ENCODE assay signal across 14 cellular contexts in genomic region chr4:105179539-105180401, GRCh38. TPM values are rescaled to one million over a fixed set of nuclear protein-coding genes. Genes with fewer than 3 reads are reported as not detected.
DNase-seq lines count a peak whose midpoint lies in the region; ATAC-seq and TF ChIP-seq lines count a peak whose summit lies in the region.
"Had no signal": no experiment of that assay in that cellular context is flagged by ENCODE, and none has a peak within 500 bp of the region (broad histone marks: within the 10 kb centered on the region; RNA-seq: fewer than 3 reads in every experiment).

No MANE protein-coding gene starts in this region.

- no peak overlapping the region for H3K9ac ChIP-seq in liver (ENCODE audit: low read depth in 1 of 2, low read length in 2 of 2)

- H3K4me3 ChIP-seq in right atrium auricular region: no peak overlapping the region
- no peak overlapping the region for H3K4me3 ChIP-seq in liver (ENCODE audit: low read depth in 1 of 3, low read length in 3 of 3)
- H3K4me3 ChIP-seq: adrenal gland, heart right ventricle, lung, smooth muscle cell had no signal

- H3K4me1 ChIP-seq in right atrium auricular region: peaks cover 0 to 42% of the 10 kb centered on the region in 2 donors
- peaks cover 3 to 29% (median 12%) of the 10 kb centered on the region in 4 donors for H3K4me1 ChIP-seq in liver (ENCODE audit: control insufficient read depth in 4 of 4, insufficient read depth in 4 of 4, low read length in 3 of 4)

- H3K9me3 ChIP-seq in right atrium auricular region (no peaks in the 10 kb centered on the region), liver (ENCODE audit: control insufficient read depth in 4 of 4, low read length in 3 of 4) (no peaks in the 10 kb centered on the region)
- H3K9me3 ChIP-seq: adrenal gland, heart right ventricle had no signal

- peak in 1 of 2 donors; percentile 38 for TF ChIP-seq RAD21 in liver (IDR thresholded peaks at IDR 0.05)

- TF ChIP-seq CTCF in right atrium auricular region (IDR thresholded peaks at IDR 0.05): no peak
- TF ChIP-seq CTCF in liver (IDR thresholded peaks at IDR 0.05; ENCODE audit: low read depth, low read length, missing input control): no peak

- DNase-seq in left ventricle myocardium superior (no peak), right atrium auricular region (ENCODE audit: low spot score) (no peak), SW480 (ENCODE audit: low spot score) (peak; percentile 49), NCI-H2171 treated with DMSO at 0.1 percent for 48 hours (lab: John Stamatoyannopoulos, UW) (no peak), amygdala (lab: John Stamatoyannopoulos, UW) (no peak), UCSD-AML1 (lab: John Stamatoyannopoulos, UW; ENCODE audit: unreplicated experiment) (no peak)
- DNase-seq: activated T-cell treated with anti-CD3 and anti-CD28 coated beads, Interleukin-2, amount 50 U/mL, for 72 hours; heart right ventricle; SHP77 treated with DMSO at 0.1 percent for 48 hours had no signal

- ATAC-seq in left ventricle myocardium superior (peak; percentile 63), GM21390 (IDR thresholded peaks at IDR 0.05; ENCODE audit: unreplicated experiment) (no peak)

- H3K27ac ChIP-seq in right atrium auricular region (peak overlapping the region in 1 of 2 donors; percentile 49), liver (ENCODE audit: low read depth in 1 of 2, low read length in 2 of 2) (peak overlapping the region; percentile 72 to 79)
- H3K27ac ChIP-seq: adrenal gland had no signal

- intact Hi-C loops in left ventricle myocardium superior (cut with micrococcal nuclease): no loop called here

- H3K27me3 ChIP-seq in right atrium auricular region (no peaks in the 10 kb centered on the region), liver (ENCODE audit: control insufficient read depth in 4 of 4, insufficient read depth in 4 of 4, low read length in 3 of 4) (no peaks in the 10 kb centered on the region)
- H3K27me3 ChIP-seq: adrenal gland, heart right ventricle had no signal

- H3K36me3 ChIP-seq in right atrium auricular region: no peaks in the 10 kb centered on the region
- H3K36me3 ChIP-seq in liver (ENCODE audit: control insufficient read depth in 4 of 4, insufficient read depth in 3 of 4, low read depth in 1 of 4, low read length in 3 of 4): no peaks in the 10 kb centered on the region
- H3K36me3 ChIP-seq: adrenal gland, heart right ventricle had no signal

TF ChIP-seq in liver, 16 proteins besides CTCF, POLR2A, EP300 and RAD21:
- TF ChIP-seq REST (IDR thresholded peaks at IDR 0.05): no peak
- no peak for TF ChIP-seq FOXA2 (IDR thresholded peaks at IDR 0.05)
- no peak for TF ChIP-seq ZBTB33 (IDR thresholded peaks at IDR 0.05)
- no peak for TF ChIP-seq GABPA (IDR thresholded peaks at IDR 0.05 in 1 of 2, conservative IDR thresholded peaks at IDR 0.05 in 1 of 2)
- no peak for TF ChIP-seq FOXA1 (IDR thresholded peaks at IDR 0.05)
- peak; percentile 35 for TF ChIP-seq HNF4G (IDR thresholded peaks at IDR 0.05)
- TF ChIP-seq YY1 (IDR thresholded peaks at IDR 0.05): peak; percentile 48
- TF ChIP-seq TAF1 (conservative IDR thresholded peaks at IDR 0.05): no peak
- peak; percentile 69 for TF ChIP-seq ATF3 (IDR thresholded peaks at IDR 0.05)
- TF ChIP-seq MAX (IDR thresholded peaks at IDR 0.05): no peak
- TF ChIP-seq HNF4A (conservative IDR thresholded peaks at IDR 0.05): peak; percentile 67 to 83
- TF ChIP-seq RXRA (IDR thresholded peaks at IDR 0.05): peak; percentile 88 to 95
- TF ChIP-seq JUND (IDR thresholded peaks at IDR 0.05): peak; percentile 89 to 92
- TF ChIP-seq SP1 (IDR thresholded peaks at IDR 0.05): peak; percentile 57
- no peak for TF ChIP-seq EGR1 (IDR thresholded peaks at IDR 0.05; ENCODE audit: low read depth in 2 of 2)
- TF ChIP-seq NR2F2 (IDR thresholded peaks at IDR 0.05): peak; percentile 71
TF ChIP-seq in liver: peak in this region for 8.

RNA-seq across cellular contexts. Expression of gene TET2, which starts 33.1 kb away (rescaled TPM):
- total RNA-seq in left ventricle myocardium superior (15.4 TPM), right atrium auricular region (10 to 100 TPM; 15.4 to 16.2 TPM), liver (1 to 10 TPM; 7.8 to 8.4 TPM)
- 1 to 10 TPM in 1 of 2 donors, under 1 TPM in 1; 0.88 to 3.1 TPM for polyA plus RNA-seq in liver
